In the genomic region with DNA sequence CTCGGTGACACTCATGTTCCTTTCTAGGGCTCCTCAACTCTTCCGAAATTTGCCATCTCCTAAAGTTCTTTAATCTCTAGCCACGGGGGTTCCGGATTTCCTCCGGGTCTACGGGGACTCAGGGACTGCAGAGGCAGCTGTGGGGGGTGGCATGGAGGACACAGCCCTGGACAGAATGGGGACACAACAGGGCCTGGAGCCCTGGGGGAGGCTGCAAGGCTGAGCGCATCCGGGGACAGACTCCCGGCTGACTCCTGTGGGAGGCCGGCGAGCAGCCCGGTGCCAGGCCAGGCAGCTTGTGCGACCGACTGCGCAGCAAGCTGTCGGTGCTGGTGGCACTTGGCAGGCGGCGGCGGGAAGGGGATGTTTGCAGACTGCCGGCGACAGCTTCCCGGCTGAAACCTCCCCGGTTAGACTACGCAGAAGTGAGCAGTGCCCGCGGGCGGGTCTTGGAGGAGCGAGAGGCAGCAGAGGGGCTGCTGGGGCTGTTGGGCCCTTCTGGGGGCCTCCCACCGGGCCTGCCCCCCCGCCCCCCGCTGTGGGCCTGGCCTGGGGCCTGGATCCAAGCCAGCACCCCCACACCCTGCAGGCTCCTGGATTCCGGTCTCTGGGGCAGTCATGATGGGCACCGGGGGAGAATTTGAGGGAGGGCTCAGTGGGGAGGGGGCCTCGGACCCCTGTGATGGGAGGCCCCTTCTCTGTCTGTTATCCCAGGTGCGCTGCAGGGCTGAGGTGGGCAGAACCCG, we compare ENCODE assay signal across 8 cellular contexts. TPM values are rescaled to one million over a fixed set of nuclear protein-coding genes. Genes with fewer than 3 reads are reported as not detected.
DNase-seq lines count a peak whose midpoint lies in the region; ATAC-seq and TF ChIP-seq lines count a peak whose summit lies in the region.

No MANE protein-coding gene starts in this region.

- no peaks in the 10 kb centered on the region for H3K27me3 Mint-ChIP-seq in activated CD4-positive, alpha-beta T cell treated with anti-CD3 and anti-CD28 coated beads, Interleukin-2, amount 10 ng/mL, durations not matched to agents 24 days and 14 days

- no peak overlapping the region for H3K27ac Mint-ChIP-seq in activated CD4-positive, alpha-beta T cell treated with anti-CD3 and anti-CD28 coated beads, Interleukin-2, amount 10 ng/mL, durations not matched to agents 24 days and 14 days

- H3K9me3 ChIP-seq in right cardiac atrium (ENCODE audit: control insufficient read depth, low read length): no peaks in the 10 kb centered on the region
- no peaks in the 10 kb centered on the region for H3K9me3 ChIP-seq in thoracic aorta

- intact Hi-C loops in Right ventricle myocardium superior (cut with DNase I) (no loop called here), Right ventricle myocardium inferior (cut with DNase I) (no loop called here), right cardiac atrium (cut with DNase I) (no loop called here)
- intact Hi-C loops in activated CD4-positive, alpha-beta T cell treated with anti-CD3 and anti-CD28 coated beads, Interleukin-2, amount 10 ng/mL, durations not matched to agents 24 days and 14 days (cut with micrococcal nuclease): no loop called here

- 32% methylated on average over 36 of the region's 36 CpGs for WGBS in right cardiac atrium

- H3K4me3 Mint-ChIP-seq in activated CD4-positive, alpha-beta T cell treated with anti-CD3 and anti-CD28 coated beads, Interleukin-2, amount 10 ng/mL, durations not matched to agents 24 days and 14 days: no peak overlapping the region

- no peak for TF ChIP-seq CTCF in thoracic aorta (IDR thresholded peaks at IDR 0.05)

- H3K36me3 ChIP-seq in thoracic aorta: no peaks in the 10 kb centered on the region

- H3K4me1 ChIP-seq in right cardiac atrium (ENCODE audit: control insufficient read depth, insufficient read depth, low read length): no peaks in the 10 kb centered on the region
- H3K4me1 ChIP-seq in thoracic aorta (ENCODE audit: control insufficient read depth in 1 of 2, low read depth in 2 of 2): peaks cover 13 to 28% of the 10 kb centered on the region in 2 donors

- H3K36me3 Mint-ChIP-seq in activated CD4-positive, alpha-beta T cell treated with anti-CD3 and anti-CD28 coated beads, Interleukin-2, amount 10 ng/mL, durations not matched to agents 24 days and 14 days (ENCODE audit: low read depth): no peaks in the 10 kb centered on the region

- H3K27ac ChIP-seq in right cardiac atrium (ENCODE audit: low read length): no peak overlapping the region
- H3K27ac ChIP-seq in thoracic aorta: no peak overlapping the region

- peaks cover 2% of the 10 kb centered on the region for H3K4me1 Mint-ChIP-seq in activated CD4-positive, alpha-beta T cell treated with anti-CD3 and anti-CD28 coated beads, Interleukin-2, amount 10 ng/mL, durations not matched to agents 24 days and 14 days

- ATAC-seq in Right ventricle myocardium superior (ENCODE audit: poor library complexity) (no peak), Right ventricle myocardium inferior (no peak), right cardiac atrium (no peak), thoracic aorta (ENCODE audit: insufficient number of reproducible peaks, low FRiP score, low read depth) (no peak), GM21360 (IDR thresholded peaks at IDR 0.05; ENCODE audit: unreplicated experiment) (no peak), HG03039 (IDR thresholded peaks at IDR 0.05; ENCODE audit: unreplicated experiment) (no peak), GM18907 (IDR thresholded peaks at IDR 0.05; ENCODE audit: unreplicated experiment) (no peak)

- H3K27me3 ChIP-seq in right cardiac atrium (ENCODE audit: control insufficient read depth, insufficient read depth): no peaks in the 10 kb centered on the region
- H3K27me3 ChIP-seq in thoracic aorta (replicated peaks; ENCODE audit: insufficient read depth): no peaks in the 10 kb centered on the region

- no peak overlapping the region for H3K4me3 ChIP-seq in right cardiac atrium (ENCODE audit: low read length)
- H3K4me3 ChIP-seq in thoracic aorta: peak overlapping the region; percentile 24

- no peaks in the 10 kb centered on the region for H3K9me3 Mint-ChIP-seq in activated CD4-positive, alpha-beta T cell treated with anti-CD3 and anti-CD28 coated beads, Interleukin-2, amount 10 ng/mL, durations not matched to agents 24 days and 14 days

- DNase-seq in Right ventricle myocardium superior: peak; percentile 64
- no peak for DNase-seq in Right ventricle myocardium inferior (ENCODE audit: missing footprints)
- DNase-seq in activated CD4-positive, alpha-beta T cell treated with anti-CD3 and anti-CD28 coated beads, Interleukin-2, amount 10 ng/mL, durations not matched to agents 24 days and 14 days: peak; percentile 69
- peak in 2 of 3 donors; percentile 72 to 78 for DNase-seq in right cardiac atrium
- no peak for DNase-seq in thoracic aorta (ENCODE audit: low spot score)

RNA-seq across cellular contexts. Expression of a gene that starts 28.7 kb away (rescaled TPM):
- 107 TPM for total RNA-seq in Right ventricle myocardium superior
- 119 TPM for total RNA-seq in Right ventricle myocardium inferior
- 43.2 and 47.7 TPM in 2 replicates for total RNA-seq in activated CD4-positive, alpha-beta T cell treated with anti-CD3 and anti-CD28 coated beads, Interleukin-2, amount 10 ng/mL, durations not matched to agents 24 days and 14 days
- total RNA-seq in right cardiac atrium: 10 to 100 TPM; 64.0 to 88.7 (median 76.2) TPM
- 83.3 TPM for polyA plus RNA-seq in right cardiac atrium
- total RNA-seq in thoracic aorta: 10 to 100 TPM; 37.9 to 39.3 TPM

Comparison
In these comparisons a context has a peak if more than half of its experiments do, and no peak if none do; other contexts are left out.
1. DNase-seq: peak in Right ventricle myocardium superior (single experiment), activated CD4-positive, alpha-beta T cell treated with anti-CD3 and anti-CD28 coated beads, Interleukin-2, amount 10 ng/mL, durations not matched to agents 24 days and 14 days (single experiment) and right cardiac atrium (2 of 3); none in Right ventricle myocardium inferior (single experiment) and thoracic aorta (single experiment).